In the genomic region with DNA sequence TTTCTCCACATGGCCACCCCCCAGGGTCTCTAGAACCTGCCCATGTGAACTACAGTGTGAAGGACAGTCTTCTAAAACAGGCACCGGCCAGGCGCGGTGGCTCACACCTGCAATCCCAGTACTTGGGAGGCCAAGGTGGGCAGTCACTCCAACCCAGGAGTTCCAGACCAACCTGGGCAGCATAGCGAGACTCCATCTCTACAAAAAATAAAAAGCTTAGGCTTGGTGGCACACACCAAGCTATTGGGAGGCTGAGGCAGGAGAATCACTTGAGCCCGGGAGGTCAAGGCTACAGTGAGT, we compare ENCODE assay signal across 17 cellular contexts. TPM values are rescaled to one million over a fixed set of nuclear protein-coding genes. Genes with fewer than 3 reads are reported as not detected.
DNase-seq lines count a peak whose midpoint lies in the region; ATAC-seq and TF ChIP-seq lines count a peak whose summit lies in the region.
"Had no signal": no experiment of that assay in that cellular context is flagged by ENCODE, and none has a peak within 500 bp of the region (broad histone marks: within the 10 kb centered on the region; RNA-seq: fewer than 3 reads in every experiment).

No MANE protein-coding gene starts in this region.

- TF ChIP-seq CTCF in neutrophil (IDR thresholded peaks at IDR 0.05), result no peak

- H3K4me3 ChIP-seq in neutrophil (ENCODE audit: low read depth in 1 of 2, low read length in 1 of 2) (no peak overlapping the region), H7 (ENCODE audit: insufficient read depth, low read depth, low read length) (no peak overlapping the region)
- H3K4me3 ChIP-seq: HAP-1, skin epidermis had no signal

- no peak for DNase-seq in stimulated activated naive CD8-positive, alpha-beta T cell treated with anti-CD3 and anti-CD28 coated beads, Interleukin-15, amount 100 ng/mL, for 72 hours
- DNase-seq in stimulated activated naive CD8-positive, alpha-beta T cell treated with anti-CD3 and anti-CD28 coated beads, Interleukin-15, Interleukin-2, amounts not matched to agents 100 U/mL and 50 U/mL, for 24 hours, result no peak
- DNase-seq in caudate nucleus (lab: John Stamatoyannopoulos, UW) (no peak), H7 (no peak), NOMO-1 (lab: John Stamatoyannopoulos, UW; ENCODE audit: unreplicated experiment in 2 of 2) (no peak), NCI-H2029 (lab: John Stamatoyannopoulos, UW) (no peak)
- DNase-seq: activated T-cell treated with anti-CD3 and anti-CD28 coated beads for 4 hours; dermis blood vessel endothelial cell; DMS153; NCI-H2081; NCI-H526 treated with DMSO at 0.1 percent for 48 hours; stimulated activated naive CD4-positive, alpha-beta T cell treated with Interleukin-2 at 50 U/mL for 16 hours had no signal

- peaks cover 43 to 50% of the 10 kb centered on the region in 2 experiments for H3K4me1 ChIP-seq in neutrophil (ENCODE audit: control insufficient read depth in 1 of 2, insufficient read depth in 1 of 2, low read depth in 1 of 2, low read length in 1 of 2)
- H3K4me1 ChIP-seq: HAP-1 had no signal

- H3K4me3 Mint-ChIP-seq in stimulated activated naive CD8-positive, alpha-beta T cell treated with anti-CD3 and anti-CD28 coated beads, Interleukin-15, amount 100 ng/mL, for 72 hours, result no peak overlapping the region

- no peaks in the 10 kb centered on the region for H3K27me3 Mint-ChIP-seq in stimulated activated naive CD8-positive, alpha-beta T cell treated with anti-CD3 and anti-CD28 coated beads, Interleukin-15, amount 100 ng/mL, for 72 hours

- no peak for ATAC-seq in stimulated activated naive CD8-positive, alpha-beta T cell treated with anti-CD3 and anti-CD28 coated beads, Interleukin-15, amount 100 ng/mL, for 72 hours
- ATAC-seq in stimulated activated naive CD8-positive, alpha-beta T cell treated with anti-CD3 and anti-CD28 coated beads, Interleukin-15, Interleukin-2, amounts not matched to agents 100 U/mL and 50 U/mL, for 24 hours, result no peak
- ATAC-seq: Panc1 had no signal

- H3K9me3 ChIP-seq in neutrophil, result no peaks in the 10 kb centered on the region
- H3K9me3 ChIP-seq: HAP-1 had no signal

- H3K27ac ChIP-seq in caudate nucleus (ENCODE audit: low read depth, low read length) (peak overlapping the region; percentile 86), neutrophil (peak overlapping the region; percentile 85)

- peak overlapping the region; percentile 46 to 93 for H3K27ac Mint-ChIP-seq in stimulated activated naive CD8-positive, alpha-beta T cell treated with anti-CD3 and anti-CD28 coated beads, Interleukin-15, amount 100 ng/mL, for 72 hours

- H3K36me3 ChIP-seq in neutrophil (peaks cover 12% of the 10 kb centered on the region), H7 (replicated peaks; ENCODE audit: control insufficient read depth, insufficient read depth, low read length) (no peaks in the 10 kb centered on the region)
- H3K36me3 ChIP-seq: HAP-1 had no signal

- peaks cover 43% of the 10 kb centered on the region for H3K4me1 Mint-ChIP-seq in stimulated activated naive CD8-positive, alpha-beta T cell treated with anti-CD3 and anti-CD28 coated beads, Interleukin-15, amount 100 ng/mL, for 72 hours

- H3K27me3 ChIP-seq in neutrophil (no peaks in the 10 kb centered on the region), H7 (ENCODE audit: control insufficient read depth, insufficient read depth, low read length) (peaks cover 3% of the 10 kb centered on the region; the same call in 1 of the 2 replicates)

- no peaks in the 10 kb centered on the region for H3K9me3 Mint-ChIP-seq in stimulated activated naive CD8-positive, alpha-beta T cell treated with anti-CD3 and anti-CD28 coated beads, Interleukin-15, amount 100 ng/mL, for 72 hours

RNA-seq across cellular contexts. Expression of gene ACSS1, which starts 13.7 kb away (rescaled TPM):
- total RNA-seq in H7 (2014; rRNA removed; shearing (Covaris generic)), result not detected in 2 replicates

RNA-seq across cellular contexts. Expression of gene VSX1, which starts 37.7 kb away (rescaled TPM):
- total RNA-seq in H7 (2014; rRNA removed; shearing (Covaris generic)), result not detected in 2 replicates
- total RNA-seq: dermis blood vessel endothelial cell, osteoblast had no signal

RNA-seq across cellular contexts. Expression of gene APMAP, which starts 51.7 kb away (rescaled TPM):
- 63.5 and 69.0 TPM in 2 replicates for total RNA-seq in H7 (2014; rRNA removed; shearing (Covaris generic))
